ENCODE assay signal across 17 cellular contexts in genomic region chr5:1324301-1324700, GRCh38. TPM values are rescaled to one million over a fixed set of nuclear protein-coding genes. Genes with fewer than 3 reads are reported as not detected.
"Had no signal": no experiment of that assay in that cellular context is flagged by ENCODE, and none has a peak within 500 bp of the region (broad histone marks: within the 10 kb centered on the region; RNA-seq: fewer than 3 reads in every experiment).

No MANE protein-coding gene starts in this region.

- ATAC-seq: effector memory CD8-positive, alpha-beta T cell had no signal

- H3K27ac Mint-ChIP-seq: activated CD4-positive, alpha-beta memory T cell treated with anti-CD3 and anti-CD28 coated beads, Interleukin-2, amount 10 ng/mL, durations not matched to agents 7 days and 5 days; activated naive CD4-positive, alpha-beta T cell treated with anti-CD3 and anti-CD28 coated beads, Interleukin-2, amount 50 U/mL, for 24 hours; activated T-helper 2 cell treated with anti-CD3 and anti-CD28 coated beads, Interferon-gamma antibody, Interleukin-2, Interleukin-4, amounts not matched to agents 10 μg/mL and 5 μg/mL and 100 μg/mL, durations not matched to agents 14 hours and 24 hours and 36 hours; dendritic cell treated with granulocyte-macrophage colony-stimulating factor and Interleukin-4, amounts not matched to agents 40 ng/mL and 50 ng/mL, for 4 days; effector memory CD8-positive, alpha-beta T cell; immature natural killer cell; stimulated activated memory B cell treated with anti-CD40 and anti-IgM and Interleukin-4, amounts not matched to agents 10 μg/mL and 1 μg/mL and 100 μg/mL, for 72 hours had no signal

- H3K4me3 Mint-ChIP-seq: activated CD4-positive, alpha-beta memory T cell treated with anti-CD3 and anti-CD28 coated beads, Interleukin-2, amount 10 ng/mL, durations not matched to agents 7 days and 5 days; activated naive CD4-positive, alpha-beta T cell treated with anti-CD3 and anti-CD28 coated beads, Interleukin-2, amount 50 U/mL, for 24 hours; brain; dendritic cell treated with granulocyte-macrophage colony-stimulating factor and Interleukin-4, amounts not matched to agents 40 ng/mL and 50 ng/mL, for 4 days; effector memory CD8-positive, alpha-beta T cell; immature natural killer cell; stimulated activated memory B cell treated with anti-CD40 and anti-IgM and Interleukin-4, amounts not matched to agents 10 μg/mL and 1 μg/mL and 100 μg/mL, for 72 hours had no signal

- H3K4me1 ChIP-seq: left lung, transverse colon had no signal

- H3K27me3 ChIP-seq: left lung, transverse colon had no signal

- H3K4me3 ChIP-seq: left lung, transverse colon had no signal

- H3K27me3 Mint-ChIP-seq: activated CD4-positive, alpha-beta memory T cell treated with anti-CD3 and anti-CD28 coated beads, Interleukin-2, amount 10 ng/mL, durations not matched to agents 7 days and 5 days; activated naive CD4-positive, alpha-beta T cell treated with anti-CD3 and anti-CD28 coated beads, Interleukin-2, amount 50 U/mL, for 24 hours; brain; dendritic cell treated with granulocyte-macrophage colony-stimulating factor and Interleukin-4, amounts not matched to agents 40 ng/mL and 50 ng/mL, for 4 days; effector memory CD8-positive, alpha-beta T cell; stimulated activated memory B cell treated with anti-CD40 and anti-IgM and Interleukin-4, amounts not matched to agents 10 μg/mL and 1 μg/mL and 100 μg/mL, for 72 hours had no signal

- H3K27ac ChIP-seq: left lung, transverse colon had no signal

- H3K9me3 ChIP-seq: left lung, transverse colon had no signal

- H3K4me1 Mint-ChIP-seq: brain had no signal

- DNase-seq: activated CD4-positive, alpha-beta memory T cell treated with anti-CD3 and anti-CD28 coated beads, Interleukin-2, amount 10 ng/mL, durations not matched to agents 7 days and 5 days; amygdala; effector memory CD8-positive, alpha-beta T cell; immature natural killer cell; mesendoderm; stimulated activated CD4-positive, alpha-beta T cell treated with anti-CD3 and anti-CD28 coated beads, Interleukin-1b, Interleukin-23, amount 100 ng/mL, for 48 hours; SW 1271; transverse colon had no signal

- H3K9me3 Mint-ChIP-seq: activated CD4-positive, alpha-beta memory T cell treated with anti-CD3 and anti-CD28 coated beads, Interleukin-2, amount 10 ng/mL, durations not matched to agents 7 days and 5 days; activated naive CD4-positive, alpha-beta T cell treated with anti-CD3 and anti-CD28 coated beads, Interleukin-2, amount 50 U/mL, for 24 hours; activated T-helper 2 cell treated with anti-CD3 and anti-CD28 coated beads, Interferon-gamma antibody, Interleukin-2, Interleukin-4, amounts not matched to agents 10 μg/mL and 5 μg/mL and 100 μg/mL, durations not matched to agents 14 hours and 24 hours and 36 hours; brain; dendritic cell treated with granulocyte-macrophage colony-stimulating factor and Interleukin-4, amounts not matched to agents 40 ng/mL and 50 ng/mL, for 4 days; effector memory CD8-positive, alpha-beta T cell; immature natural killer cell; stimulated activated memory B cell treated with anti-CD40 and anti-IgM and Interleukin-4, amounts not matched to agents 10 μg/mL and 1 μg/mL and 100 μg/mL, for 72 hours had no signal

RNA-seq across cellular contexts. Expression of gene TERT, which starts 29.4 kb away (rescaled TPM):
- total RNA-seq: epithelial cell of proximal tubule, glomerular endothelial cell, right cardiac atrium, transverse colon had no signal
- polyA plus RNA-seq: immature natural killer cell, right cardiac atrium had no signal
